8 cellular contexts compared by ENCODE assay signal in the genomic region with DNA sequence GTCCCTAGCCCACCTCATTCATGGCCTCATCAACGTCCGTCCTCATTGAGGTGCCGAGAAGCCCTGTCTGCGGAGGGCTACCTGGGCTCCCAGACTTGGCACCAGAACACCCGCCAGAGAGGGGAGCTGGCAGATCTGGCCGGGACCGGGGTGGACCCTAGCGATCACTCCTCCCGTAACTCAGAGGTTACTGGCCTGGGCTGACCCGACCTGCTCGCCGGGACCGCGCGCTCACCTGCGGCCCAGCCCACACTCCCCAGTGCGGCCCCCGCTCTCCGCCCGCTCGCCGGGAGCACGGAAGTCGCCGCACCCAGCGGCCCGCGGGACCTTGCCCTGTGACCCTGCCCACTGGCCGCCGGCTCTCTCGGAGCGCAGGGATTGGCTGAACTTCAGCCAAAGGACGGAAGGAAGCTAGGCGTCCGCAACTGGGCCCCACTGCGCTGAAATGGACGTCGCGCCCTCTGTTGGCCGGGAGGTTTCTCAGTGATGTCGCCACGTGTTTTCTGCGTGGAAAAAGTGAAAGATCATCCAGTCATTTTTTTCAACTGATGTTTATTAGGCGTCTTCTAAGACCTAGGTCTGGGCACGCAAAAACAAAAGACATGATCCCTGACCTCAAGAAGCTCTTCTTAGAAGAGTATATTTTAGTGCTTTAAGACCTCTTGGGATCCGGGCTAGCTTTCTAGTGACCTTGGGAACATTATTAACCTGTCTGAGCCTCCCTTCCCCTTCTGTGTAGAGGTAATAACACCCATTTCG. TPM values are rescaled to one million over a fixed set of nuclear protein-coding genes. Genes with fewer than 3 reads are reported as not detected.
DNase-seq lines count a peak whose midpoint lies in the region; ATAC-seq and TF ChIP-seq lines count a peak whose summit lies in the region.

TSS of gene SMIM12 (minus strand) at position 308 of the 759 bp plus-strand sequence. CDS start 3,772 bp downstream, outside the sequence.

- peak within 1 kb of the TSS; percentile 100 for H3K4me3 ChIP-seq in GM06990 (replicated peaks; ENCODE audit: low read depth, low read length)
- peak within 1 kb of the TSS; percentile 100 for H3K4me3 ChIP-seq in NB4 (ENCODE audit: low read depth, low read length)

- H3K27me3 Mint-ChIP-seq in HFFc6 (ENCODE audit: insufficient read depth): peaks cover 4% of the 10 kb centered on the region
- H3K27me3 Mint-ChIP-seq in activated naive CD4-positive, alpha-beta T cell treated with anti-CD3 and anti-CD28 coated beads, Interleukin-2, amount 50 U/mL, for 24 hours: no peaks in the 10 kb centered on the region

- H3K27ac Mint-ChIP-seq in HFFc6: peak within 1 kb of the TSS; percentile 86
- peak within 1 kb of the TSS; percentile 99 for H3K27ac Mint-ChIP-seq in activated naive CD4-positive, alpha-beta T cell treated with anti-CD3 and anti-CD28 coated beads, Interleukin-2, amount 50 U/mL, for 24 hours

- DNase-seq in GM06990 (ENCODE audit: extremely low read depth, insufficient read length): peak; percentile 90
- DNase-seq in HFFc6: peak; percentile 93
- peak; percentile 94 for DNase-seq in NB4 (ENCODE audit: low read depth)
- DNase-seq in globus pallidus (ENCODE audit: low spot score): peak; percentile 91
- DNase-seq in occipital lobe (lab: John Stamatoyannopoulos, UW): peak; percentile 92

- no peaks in the 10 kb centered on the region for H3K27me3 ChIP-seq in GM06990 (replicated peaks; ENCODE audit: control insufficient read depth, insufficient read depth, low read length)

- peak within 1 kb of the TSS; percentile 96 for H3K4me3 Mint-ChIP-seq in HFFc6
- peak within 1 kb of the TSS; percentile 95 for H3K4me3 Mint-ChIP-seq in activated naive CD4-positive, alpha-beta T cell treated with anti-CD3 and anti-CD28 coated beads, Interleukin-2, amount 50 U/mL, for 24 hours

- no peaks in the 10 kb centered on the region for H3K9me3 Mint-ChIP-seq in HFFc6
- no peaks in the 10 kb centered on the region for H3K9me3 Mint-ChIP-seq in activated naive CD4-positive, alpha-beta T cell treated with anti-CD3 and anti-CD28 coated beads, Interleukin-2, amount 50 U/mL, for 24 hours

- peak; percentile 100 for ATAC-seq in SK-N-SH treated with all-trans-retinoic acid at 6 μM for 48 hours

- H3K27ac ChIP-seq in temporal lobe (ENCODE audit: low read depth, low read length): peak within 1 kb of the TSS; percentile 73

- TF ChIP-seq CTCF in GM06990 (IDR thresholded peaks at IDR 0.05; ENCODE audit: insufficient read depth, low read length, poor library complexity, severe bottlenecking) (peak; percentile 86), HFFc6 (IDR thresholded peaks at IDR 0.05) (peak; percentile 91), NB4 (IDR thresholded peaks at IDR 0.05; ENCODE audit: low read depth, low read length) (peak; percentile 58)

- peak; percentile 79 for TF ChIP-seq POLR2A in NB4 (IDR thresholded peaks at IDR 0.05; ENCODE audit: extremely low read depth, insufficient read length)

- peaks cover 27% of the 10 kb centered on the region for H3K4me1 Mint-ChIP-seq in HFFc6 (ENCODE audit: low read depth)
- H3K4me1 Mint-ChIP-seq in activated naive CD4-positive, alpha-beta T cell treated with anti-CD3 and anti-CD28 coated beads, Interleukin-2, amount 50 U/mL, for 24 hours: peaks cover 63% of the 10 kb centered on the region

- H3K36me3 ChIP-seq in GM06990 (ENCODE audit: control insufficient read depth, insufficient read depth, low read length): peaks cover 10% of the 10 kb centered on the region

- H3K36me3 Mint-ChIP-seq in HFFc6 (ENCODE audit: low read depth): peaks cover 13% of the 10 kb centered on the region
- H3K36me3 Mint-ChIP-seq in activated naive CD4-positive, alpha-beta T cell treated with anti-CD3 and anti-CD28 coated beads, Interleukin-2, amount 50 U/mL, for 24 hours: no peaks in the 10 kb centered on the region

TF ChIP-seq in SK-N-SH treated with all-trans-retinoic acid at 6 μM for 48 hours, 23 proteins besides CTCF, POLR2A, EP300 and RAD21:
- TF ChIP-seq ZFP3 (CRISPR knock-in tag; IDR thresholded peaks at IDR 0.05): no peak
- TF ChIP-seq, protein P1, sequence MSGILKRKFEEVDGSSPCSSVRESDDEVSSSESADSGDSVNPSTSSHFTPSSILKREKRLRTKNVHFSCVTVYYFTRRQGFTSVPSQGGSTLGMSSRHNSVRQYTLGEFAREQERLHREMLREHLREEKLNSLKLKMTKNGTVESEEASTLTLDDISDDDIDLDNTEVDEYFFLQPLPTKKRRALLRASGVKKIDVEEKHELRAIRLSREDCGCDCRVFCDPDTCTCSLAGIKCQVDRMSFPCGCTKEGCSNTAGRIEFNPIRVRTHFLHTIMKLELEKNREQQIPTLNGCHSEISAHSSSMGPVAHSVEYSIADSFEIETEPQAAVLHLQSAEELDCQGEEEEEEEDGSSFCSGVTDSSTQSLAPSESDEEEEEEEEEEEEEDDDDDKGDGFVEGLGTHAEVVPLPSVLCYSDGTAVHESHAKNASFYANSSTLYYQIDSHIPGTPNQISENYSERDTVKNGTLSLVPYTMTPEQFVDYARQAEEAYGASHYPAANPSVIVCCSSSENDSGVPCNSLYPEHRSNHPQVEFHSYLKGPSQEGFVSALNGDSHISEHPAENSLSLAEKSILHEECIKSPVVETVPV (CRISPR knock-in tag; IDR thresholded peaks at IDR 0.05): no peak
- TF ChIP-seq TCF4 (CRISPR knock-in tag; IDR thresholded peaks at IDR 0.05; ENCODE audit: borderline replicate concordance): no peak
- TF ChIP-seq, protein P2, sequence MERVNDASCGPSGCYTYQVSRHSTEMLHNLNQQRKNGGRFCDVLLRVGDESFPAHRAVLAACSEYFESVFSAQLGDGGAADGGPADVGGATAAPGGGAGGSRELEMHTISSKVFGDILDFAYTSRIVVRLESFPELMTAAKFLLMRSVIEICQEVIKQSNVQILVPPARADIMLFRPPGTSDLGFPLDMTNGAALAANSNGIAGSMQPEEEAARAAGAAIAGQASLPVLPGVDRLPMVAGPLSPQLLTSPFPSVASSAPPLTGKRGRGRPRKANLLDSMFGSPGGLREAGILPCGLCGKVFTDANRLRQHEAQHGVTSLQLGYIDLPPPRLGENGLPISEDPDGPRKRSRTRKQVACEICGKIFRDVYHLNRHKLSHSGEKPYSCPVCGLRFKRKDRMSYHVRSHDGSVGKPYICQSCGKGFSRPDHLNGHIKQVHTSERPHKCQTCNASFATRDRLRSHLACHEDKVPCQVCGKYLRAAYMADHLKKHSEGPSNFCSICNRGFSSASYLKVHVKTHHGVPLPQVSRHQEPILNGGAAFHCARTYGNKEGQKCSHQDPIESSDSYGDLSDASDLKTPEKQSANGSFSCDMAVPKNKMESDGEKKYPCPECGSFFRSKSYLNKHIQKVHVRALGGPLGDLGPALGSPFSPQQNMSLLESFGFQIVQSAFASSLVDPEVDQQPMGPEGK (CRISPR knock-in tag; IDR thresholded peaks at IDR 0.05; ENCODE audit: borderline replicate concordance): no peak
- no peak for TF ChIP-seq TOX (CRISPR knock-in tag; IDR thresholded peaks at IDR 0.05; ENCODE audit: borderline replicate concordance)
- TF ChIP-seq PPARA (CRISPR knock-in tag; IDR thresholded peaks at IDR 0.05; ENCODE audit: borderline replicate concordance): no peak
- TF ChIP-seq ESRRG (CRISPR knock-in tag; IDR thresholded peaks at IDR 0.05): no peak
- no peak for TF ChIP-seq ZNF70 (CRISPR knock-in tag; IDR thresholded peaks at IDR 0.05)
- no peak for TF ChIP-seq SNAI2 (CRISPR knock-in tag; IDR thresholded peaks at IDR 0.05)
- TF ChIP-seq ZC3H10 (CRISPR knock-in tag; IDR thresholded peaks at IDR 0.05): no peak
- no peak for TF ChIP-seq ZFP30 (CRISPR knock-in tag; IDR thresholded peaks at IDR 0.05)
- no peak for TF ChIP-seq OSR1 (CRISPR knock-in tag; IDR thresholded peaks at IDR 0.05)
- no peak for TF ChIP-seq RARB (CRISPR knock-in tag; IDR thresholded peaks at IDR 0.05)

RNA-seq across cellular contexts. Expression of gene SMIM12, which starts in this region (rescaled TPM):
- 10 to 100 TPM; 42.0 to 53.6 (median 45.6) TPM for total RNA-seq in HFFc6 (2021; fragmentation: NEBNext Ultra II Directional; extraction: Animal tissue kit (Norgen Biotek cat#: 25700))
- 8.6 TPM for total RNA-seq in occipital lobe
- 7.4 TPM for total RNA-seq in temporal lobe

Comparison
In these comparisons a context has a peak if more than half of its experiments do, and no peak if none do; other contexts are left out.
1. Peak in every context shown above with its lines: DNase-seq, ATAC-seq, H3K4me3 ChIP-seq and H3K27ac ChIP-seq.